In genomic region chr4:41991916-41992767, GRCh38 we compare ENCODE assay signal across 8 cellular contexts. TPM values are rescaled to one million over a fixed set of nuclear protein-coding genes. Genes with fewer than 3 reads are reported as not detected.
A peak's percentile ranks its signal among the peaks of the same experiment; 100 is the strongest.
DNase-seq lines count a peak whose midpoint lies in the region; ATAC-seq and TF ChIP-seq lines count a peak whose summit lies in the region.

No MANE protein-coding gene starts in this region.

- peaks cover 38% of the 10 kb centered on the region for H3K4me1 ChIP-seq in Karpas-422 (ENCODE audit: low read length)

- H3K9ac ChIP-seq in Karpas-422 (ENCODE audit: low read length), result peak overlapping the region; percentile 94

- no peak for ATAC-seq in natural killer cell
- ATAC-seq in HG02852 (IDR thresholded peaks at IDR 0.05; ENCODE audit: unreplicated experiment), result no peak
- no peak for ATAC-seq in HG03045 (IDR thresholded peaks at IDR 0.05; ENCODE audit: unreplicated experiment)

- DNase-seq in EL, result peak; percentile 37
- no peak for DNase-seq in Karpas-422
- DNase-seq in natural killer cell, result no peak
- DNase-seq in cerebellum (ENCODE audit: low spot score), result no peak
- DNase-seq in HuH-7 (ENCODE audit: low spot score), result no peak

- H3K79me2 ChIP-seq in Karpas-422 (ENCODE audit: low read length), result peaks cover 93% of the 10 kb centered on the region

- peaks cover 11% of the 10 kb centered on the region for H3K27me3 Mint-ChIP-seq in brain
- H3K27me3 Mint-ChIP-seq in natural killer cell (ENCODE audit: low read depth in 2 of 2), result no peaks in the 10 kb centered on the region

- no peaks in the 10 kb centered on the region for H3K9me3 ChIP-seq in Karpas-422 (ENCODE audit: low read length)

- H3K4me1 Mint-ChIP-seq in brain (peaks cover 43% of the 10 kb centered on the region), natural killer cell (peaks cover 25% of the 10 kb centered on the region in 2 donors)

- peak overlapping the region; percentile 87 for H3K4me2 ChIP-seq in Karpas-422 (ENCODE audit: low read depth, low read length, poor library complexity, severe bottlenecking)

- H3K4me3 ChIP-seq in Karpas-422 (ENCODE audit: low read length), result peak overlapping the region; percentile 97

- no peak overlapping the region for H3K27ac ChIP-seq in Karpas-422 (ENCODE audit: low read length)

- H3K9me3 Mint-ChIP-seq in brain (no peaks in the 10 kb centered on the region), natural killer cell (no peaks in the 10 kb centered on the region)

- H3K27ac Mint-ChIP-seq in brain, result no peak overlapping the region
- no peak overlapping the region for H3K27ac Mint-ChIP-seq in natural killer cell

- intact Hi-C loops in natural killer cell (cut with micrococcal nuclease), result loop anchor here (2.0 kb wide), 1 partner anchor 53 kb away; no protein-coding TSS in a partner anchor

- H3K4me3 Mint-ChIP-seq in brain (peak overlapping the region; percentile 98 to 100 (median 100)), natural killer cell (peak overlapping the region; percentile 98)

- TF ChIP-seq CTCF in brain (conservative IDR thresholded peaks at IDR 0.05) (no peak), natural killer cell (IDR thresholded peaks at IDR 0.05) (no peak)

- no peaks in the 10 kb centered on the region for H3K9me2 ChIP-seq in Karpas-422 (replicated peaks; ENCODE audit: insufficient read depth, low read length)

- no peaks in the 10 kb centered on the region for H3K27me3 ChIP-seq in Karpas-422 (ENCODE audit: low read length)

- H3K36me3 Mint-ChIP-seq in brain (no peaks in the 10 kb centered on the region), natural killer cell (no peaks in the 10 kb centered on the region)

- no peak overlapping the region for H2AFZ ChIP-seq in Karpas-422 (ENCODE audit: low read length)

- peaks cover 7% of the 10 kb centered on the region; the same call in 1 of the 2 replicates for H4K20me1 ChIP-seq in Karpas-422 (ENCODE audit: insufficient read depth, low read depth, low read length)

- no peaks in the 10 kb centered on the region for H3K36me3 ChIP-seq in Karpas-422 (ENCODE audit: insufficient read depth, low read length)

RNA-seq across cellular contexts. Expression of gene SLC30A9, which starts 1.8 kb away (rescaled TPM):
- total RNA-seq in Karpas-422 (2014; rRNA removed; shearing (Covaris generic); ENCODE audit: low replicate concordance), result 70.3 and 82.7 TPM in 2 replicates
- 20.5 TPM for polyA plus RNA-seq in brain (ENCODE audit: insufficient read depth, low read depth, low replicate concordance)
- 10 to 100 TPM; 22.2 to 23.1 (median 22.8) TPM for total RNA-seq in natural killer cell
- 74.1 TPM for total RNA-seq in cerebellum

RNA-seq across cellular contexts. Expression of gene DCAF4L1, which starts 10.6 kb away (rescaled TPM):
- 0.36 and 0.56 TPM in 2 replicates for total RNA-seq in Karpas-422 (2014; rRNA removed; shearing (Covaris generic); ENCODE audit: low replicate concordance)
- not detected for polyA plus RNA-seq in brain (ENCODE audit: insufficient read depth, low read depth, low replicate concordance)
- total RNA-seq in natural killer cell (under 1 TPM; 0.16 to 0.48 (median 0.32) TPM), cerebellum (0.18 TPM)

RNA-seq across cellular contexts. Expression of gene TMEM33, which starts 56.9 kb away (rescaled TPM):
- total RNA-seq in Karpas-422 (2014; rRNA removed; shearing (Covaris generic); ENCODE audit: low replicate concordance), result 80.3 and 163 TPM in 2 replicates
- 22.5 TPM for polyA plus RNA-seq in brain (ENCODE audit: insufficient read depth, low read depth, low replicate concordance)
- total RNA-seq in natural killer cell (10 to 100 TPM; 30.3 to 37.4 (median 33.5) TPM), cerebellum (50.1 TPM)
